ENCODE assay signal across 14 cellular contexts in the genomic region with DNA sequence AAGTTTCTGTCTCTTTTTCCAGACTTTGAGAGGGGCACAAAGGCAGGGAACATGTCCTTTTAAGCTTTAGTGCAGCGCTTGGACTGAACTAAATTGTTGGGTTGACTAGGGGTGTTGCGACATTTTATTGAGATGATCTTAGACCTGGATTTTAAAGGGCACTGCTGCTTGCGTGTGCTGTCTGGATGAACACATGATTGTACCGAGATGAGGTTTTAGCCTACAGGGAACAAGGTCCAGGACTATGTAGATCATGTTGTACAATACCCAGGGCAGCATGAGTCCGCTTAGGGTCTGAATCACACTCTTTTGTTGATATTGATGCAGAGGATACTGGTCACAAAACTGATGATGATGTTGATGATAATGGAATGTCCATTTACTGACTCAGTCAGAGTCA. TPM values are rescaled to one million over a fixed set of nuclear protein-coding genes. Genes with fewer than 3 reads are reported as not detected.
DNase-seq lines count a peak whose midpoint lies in the region; ATAC-seq and TF ChIP-seq lines count a peak whose summit lies in the region.
"Had no signal": no experiment of that assay in that cellular context is flagged by ENCODE, and none has a peak within 500 bp of the region (broad histone marks: within the 10 kb centered on the region; RNA-seq: fewer than 3 reads in every experiment).

No MANE protein-coding gene starts in this region.

- peaks cover 6% of the 10 kb centered on the region; the same call in 1 of the 2 replicates for H3K27me3 ChIP-seq in SK-N-SH (ENCODE audit: insufficient read depth)
- peaks cover 26% of the 10 kb centered on the region for H3K27me3 ChIP-seq in A673 (replicated peaks; ENCODE audit: insufficient read depth, low read depth, low read length, poor library complexity)

- no peaks in the 10 kb centered on the region for H3F3A ChIP-seq in SK-N-SH (replicated peaks; ENCODE audit: insufficient read depth)

- H3K9me2 ChIP-seq in SK-N-SH = no peaks in the 10 kb centered on the region

- H3K36me3 Mint-ChIP-seq in activated T-helper 17 cell treated with anti-CD3 and anti-CD28 coated beads, Interleukin-2, amount 50 U/mL, for 72 hours (ENCODE audit: low read depth) = no peaks in the 10 kb centered on the region
- H3K36me3 Mint-ChIP-seq: activated CD8-positive, alpha-beta memory T cell treated with anti-CD3 and anti-CD28 coated beads, Interleukin-2, amount 10 ng/mL, durations not matched to agents 7 days and 5 days; activated naive CD4-positive, alpha-beta T cell treated with anti-CD3 and anti-CD28 coated beads, Interleukin-2, amount 10 ng/mL, durations not matched to agents 7 days and 5 days had no signal

- H3K27me3 Mint-ChIP-seq in activated T-helper 17 cell treated with anti-CD3 and anti-CD28 coated beads, Interleukin-2, amount 50 U/mL, for 72 hours = peaks cover 21% of the 10 kb centered on the region

- H3K4me3 ChIP-seq in SK-N-SH (ENCODE audit: low read depth in 2 of 2, low read length in 1 of 2) (no peak overlapping the region), fibroblast of the aortic adventitia (ENCODE audit: low read depth, low read length) (no peak overlapping the region), A673 (ENCODE audit: low read depth, low read length, poor library complexity, severe bottlenecking) (no peak overlapping the region)

- BruUV-seq in A673 (replicated peaks; lab: Mats Ljungman, UMichigan) = no TSS peak

- no peak overlapping the region for H3K27ac Mint-ChIP-seq in activated T-helper 17 cell treated with anti-CD3 and anti-CD28 coated beads, Interleukin-2, amount 50 U/mL, for 72 hours
- H3K27ac Mint-ChIP-seq: activated CD8-positive, alpha-beta memory T cell treated with anti-CD3 and anti-CD28 coated beads, Interleukin-2, amount 10 ng/mL, durations not matched to agents 7 days and 5 days; activated naive CD4-positive, alpha-beta T cell treated with anti-CD3 and anti-CD28 coated beads, Interleukin-2, amount 10 ng/mL, durations not matched to agents 7 days and 5 days had no signal

- intact Hi-C loops in A673 (cut with micrococcal nuclease; ENCODE audit: unreplicated experiment) = no loop called here

- CTCF ChIA-PET in SK-N-SH (lab: Yijun Ruan, JAX) (interaction anchor here (0.7 to 1.5 kb wide), 2 partner anchors 23 to 54 kb away, joined by 3 to 6 read pairs; no protein-coding TSS in a partner anchor), A673 (lab: Charles Lee) (no interaction called here)

- H3K4me1 ChIP-seq in SK-N-SH (ENCODE audit: control insufficient read depth in 1 of 2, insufficient read depth in 2 of 2, low read depth in 1 of 2, low read length in 1 of 2) (peaks cover 0 to 4% of the 10 kb centered on the region in 2 experiments; a peak in 1 of 4 replicates), A673 (ENCODE audit: insufficient read depth, low read length, poor library complexity, severe bottlenecking) (no peaks in the 10 kb centered on the region)

- no peaks in the 10 kb centered on the region for H3K36me3 ChIP-seq in SK-N-SH (replicated peaks in 1 of 2; ENCODE audit: control insufficient read depth in 1 of 2, insufficient read depth in 2 of 2, low read length in 1 of 2)
- H3K36me3 ChIP-seq in A673 (ENCODE audit: insufficient read depth, low read length, poor library complexity, severe bottlenecking) = no peaks in the 10 kb centered on the region

- POLR2A ChIA-PET in SK-N-SH (lab: Yijun Ruan, JAX) = interaction anchor here (0.5 kb wide), 1 partner anchor 9 kb away, joined by 3 read pairs; no protein-coding TSS in a partner anchor
- POLR2A ChIA-PET in A673 (lab: Charles Lee; ENCODE audit: low non-redundant PET) = no interaction called here

- WGBS in SK-N-SH (ENCODE audit: low lambda C conversion rate) = 63% methylated on average over 5 of the region's 5 CpGs

- no peak overlapping the region for H3K4me3 Mint-ChIP-seq in activated T-helper 17 cell treated with anti-CD3 and anti-CD28 coated beads, Interleukin-2, amount 50 U/mL, for 72 hours
- H3K4me3 Mint-ChIP-seq: activated CD8-positive, alpha-beta memory T cell treated with anti-CD3 and anti-CD28 coated beads, Interleukin-2, amount 10 ng/mL, durations not matched to agents 7 days and 5 days; activated naive CD4-positive, alpha-beta T cell treated with anti-CD3 and anti-CD28 coated beads, Interleukin-2, amount 10 ng/mL, durations not matched to agents 7 days and 5 days had no signal

- H3K9me3 Mint-ChIP-seq in activated T-helper 17 cell treated with anti-CD3 and anti-CD28 coated beads, Interleukin-2, amount 50 U/mL, for 72 hours = no peaks in the 10 kb centered on the region
- H3K9me3 Mint-ChIP-seq: activated naive CD4-positive, alpha-beta T cell treated with anti-CD3 and anti-CD28 coated beads, Interleukin-2, amount 10 ng/mL, durations not matched to agents 7 days and 5 days had no signal

- H3K9ac ChIP-seq in SK-N-SH = no peak overlapping the region
- H3K9ac ChIP-seq: KMS-11 had no signal

- DNase-seq in GOT3 (lab: John Stamatoyannopoulos, UW) = peak; percentile 34
- no peak for DNase-seq in SK-N-SH
- peak; percentile 57 for DNase-seq in fibroblast of the aortic adventitia (ENCODE audit: low read depth)
- no peak for DNase-seq in A673 (ENCODE audit: low spot score)
- DNase-seq: activated CD8-positive, alpha-beta memory T cell treated with anti-CD3 and anti-CD28 coated beads, Interleukin-2, amount 10 ng/mL, durations not matched to agents 7 days and 5 days; activated naive CD4-positive, alpha-beta T cell treated with anti-CD3 and anti-CD28 coated beads, Interleukin-2, amount 10 ng/mL, durations not matched to agents 7 days and 5 days; NCI-H187; NCI-H748 treated with DMSO at 0.1 percent for 48 hours had no signal

- no peaks in the 10 kb centered on the region for H3K79me2 ChIP-seq in SK-N-SH (ENCODE audit: insufficient read depth)

- no peak overlapping the region for H2AFZ ChIP-seq in SK-N-SH (ENCODE audit: low read depth)

- H3K4me1 Mint-ChIP-seq in activated T-helper 17 cell treated with anti-CD3 and anti-CD28 coated beads, Interleukin-2, amount 50 U/mL, for 72 hours = no peaks in the 10 kb centered on the region

- H3K9me3 ChIP-seq in SK-N-SH = no peaks in the 10 kb centered on the region
- no peaks in the 10 kb centered on the region for H3K9me3 ChIP-seq in A673 (ENCODE audit: low read depth, low read length, poor library complexity, severe bottlenecking)

- TF ChIP-seq CTCF in SK-N-SH (IDR thresholded peaks at IDR 0.05) = no peak
- no peak for TF ChIP-seq CTCF in fibroblast of the aortic adventitia (IDR thresholded peaks at IDR 0.05; ENCODE audit: insufficient read depth, low read length)
- no peak for TF ChIP-seq CTCF in A673 (conservative IDR thresholded peaks at IDR 0.05; ENCODE audit: low read depth, low read length)

- no peak for TF ChIP-seq EP300 in SK-N-SH (IDR thresholded peaks at IDR 0.05; ENCODE audit: borderline replicate concordance in 1 of 2, low read depth in 1 of 2, low read length in 1 of 2)

- 0 out of 2 replicates have a peak overlapping the region, but pooled peaks have one; percentile 3 for H3K4me2 ChIP-seq in SK-N-SH
- H3K4me2 ChIP-seq: KMS-11 had no signal

- ATAC-seq in HG03280 (IDR thresholded peaks at IDR 0.05; ENCODE audit: unreplicated experiment) (no peak), HG02973 (IDR thresholded peaks at IDR 0.05; ENCODE audit: unreplicated experiment) (no peak)
- no peak for ATAC-seq in activated T-helper 17 cell treated with anti-CD3 and anti-CD28 coated beads, Interleukin-2, amount 50 U/mL, for 72 hours (replicated peaks)
- ATAC-seq: activated CD8-positive, alpha-beta memory T cell treated with anti-CD3 and anti-CD28 coated beads, Interleukin-2, amount 10 ng/mL, durations not matched to agents 7 days and 5 days; Right ventricle myocardium inferior had no signal

- H3K27ac ChIP-seq in SK-N-SH (ENCODE audit: low read depth in 2 of 2, low read length in 1 of 2) (peak overlapping the region in 1 of 2 experiments; percentile 21; a peak in 1 of 4 replicates), A673 (ENCODE audit: low read depth, low read length, poor library complexity, severe bottlenecking) (no peak overlapping the region)
- H3K27ac ChIP-seq: KMS-11, VCaP had no signal

- no peaks in the 10 kb centered on the region for H4K20me1 ChIP-seq in SK-N-SH (ENCODE audit: insufficient read depth)

- no peak for TF ChIP-seq RAD21 in SK-N-SH (IDR thresholded peaks at IDR 0.05; ENCODE audit: low read length)

TF ChIP-seq in SK-N-SH, 30 proteins besides CTCF, POLR2A, EP300 and RAD21:
- TF ChIP-seq GATA2 (CRISPR knock-in tag; IDR thresholded peaks at IDR 0.05) (no peak), RXRA (IDR thresholded peaks at IDR 0.05; ENCODE audit: borderline replicate concordance, low read depth) (no peak), NFIC (IDR thresholded peaks at IDR 0.05; ENCODE audit: borderline replicate concordance) (peak; percentile 26; the same call in 1 of the 2 replicates), FOSL2 (IDR thresholded peaks at IDR 0.05; ENCODE audit: borderline replicate concordance, low read depth) (peak; percentile 64; the same call in 1 of the 2 replicates), CHD2 (IDR thresholded peaks at IDR 0.05; ENCODE audit: low read length, partially characterized antibody) (no peak), FOXJ3 (CRISPR knock-in tag; IDR thresholded peaks at IDR 0.05) (no peak), TCF12 (IDR thresholded peaks at IDR 0.05) (peak; percentile 79)
- TF ChIP-seq, protein P1, sequence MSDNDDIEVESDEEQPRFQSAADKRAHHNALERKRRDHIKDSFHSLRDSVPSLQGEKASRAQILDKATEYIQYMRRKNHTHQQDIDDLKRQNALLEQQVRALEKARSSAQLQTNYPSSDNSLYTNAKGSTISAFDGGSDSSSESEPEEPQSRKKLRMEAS (IDR thresholded peaks at IDR 0.05; ENCODE audit: low read depth) = 0 out of 2 replicates have a peak, but pooled peaks have one; percentile 27
- TF ChIP-seq, protein P2, sequence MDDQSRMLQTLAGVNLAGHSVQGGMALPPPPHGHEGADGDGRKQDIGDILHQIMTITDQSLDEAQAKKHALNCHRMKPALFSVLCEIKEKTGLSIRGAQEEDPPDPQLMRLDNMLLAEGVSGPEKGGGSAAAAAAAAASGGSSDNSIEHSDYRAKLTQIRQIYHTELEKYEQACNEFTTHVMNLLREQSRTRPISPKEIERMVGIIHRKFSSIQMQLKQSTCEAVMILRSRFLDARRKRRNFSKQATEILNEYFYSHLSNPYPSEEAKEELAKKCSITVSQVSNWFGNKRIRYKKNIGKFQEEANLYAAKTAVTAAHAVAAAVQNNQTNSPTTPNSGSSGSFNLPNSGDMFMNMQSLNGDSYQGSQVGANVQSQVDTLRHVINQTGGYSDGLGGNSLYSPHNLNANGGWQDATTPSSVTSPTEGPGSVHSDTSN (IDR thresholded peaks at IDR 0.05) = peak; percentile 65

RNA-seq across cellular contexts. Expression of a gene that starts 5.2 kb away (rescaled TPM):
- 1.3 and 1.4 TPM in 2 replicates for polyA plus RNA-seq in SK-N-SH (2012; rRNA removed)
- 1.6 and 1.9 TPM in 2 replicates for polyA plus RNA-seq in SK-N-SH (2012; cell fraction: cytosol; rRNA removed)
- polyA plus RNA-seq in SK-N-SH (2012; cell fraction: nucleus; rRNA removed) = 0.79 and 0.94 TPM in 2 replicates
- total RNA-seq in fibroblast of the aortic adventitia (ENCODE audit: low replicate concordance) (2.5 and 3.0 TPM in 2 replicates), A673 (2021) (1.8 and 2.8 TPM in 2 replicates)
- 1 to 10 TPM; 5.1 to 7.5 TPM for total RNA-seq in activated T-helper 17 cell treated with anti-CD3 and anti-CD28 coated beads, Interleukin-2, amount 50 U/mL, for 72 hours

Comparison
In these comparisons a context has a peak if more than half of its experiments do, and no peak if none do; other contexts are left out.
1. DNase-seq: peak in GOT3 (single experiment) and fibroblast of the aortic adventitia (single experiment); none in SK-N-SH (single experiment) and A673 (single experiment).